1 cellular context compared by ENCODE assay signal in genomic region chr16:29273298-29273907, GRCh38.
A peak's percentile ranks its signal among the peaks of the same experiment; 100 is the strongest.
TF ChIP-seq lines count a peak whose summit lies in the region.

No MANE protein-coding gene starts in this region.

TF ChIP-seq in GM12878, 131 proteins besides CTCF, POLR2A, EP300 and RAD21 (continued from another document):
- TF ChIP-seq, protein P1, sequence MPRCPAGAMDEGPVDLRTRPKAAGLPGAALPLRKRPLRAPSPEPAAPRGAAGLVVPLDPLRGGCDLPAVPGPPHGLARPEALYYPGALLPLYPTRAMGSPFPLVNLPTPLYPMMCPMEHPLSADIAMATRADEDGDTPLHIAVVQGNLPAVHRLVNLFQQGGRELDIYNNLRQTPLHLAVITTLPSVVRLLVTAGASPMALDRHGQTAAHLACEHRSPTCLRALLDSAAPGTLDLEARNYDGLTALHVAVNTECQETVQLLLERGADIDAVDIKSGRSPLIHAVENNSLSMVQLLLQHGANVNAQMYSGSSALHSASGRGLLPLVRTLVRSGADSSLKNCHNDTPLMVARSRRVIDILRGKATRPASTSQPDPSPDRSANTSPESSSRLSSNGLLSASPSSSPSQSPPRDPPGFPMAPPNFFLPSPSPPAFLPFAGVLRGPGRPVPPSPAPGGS (IDR thresholded peaks at IDR 0.05; ENCODE audit: borderline replicate concordance, insufficient read depth, low read depth, low read length, poor library complexity, severe bottlenecking): peak; percentile 72
- TF ChIP-seq, protein P2, sequence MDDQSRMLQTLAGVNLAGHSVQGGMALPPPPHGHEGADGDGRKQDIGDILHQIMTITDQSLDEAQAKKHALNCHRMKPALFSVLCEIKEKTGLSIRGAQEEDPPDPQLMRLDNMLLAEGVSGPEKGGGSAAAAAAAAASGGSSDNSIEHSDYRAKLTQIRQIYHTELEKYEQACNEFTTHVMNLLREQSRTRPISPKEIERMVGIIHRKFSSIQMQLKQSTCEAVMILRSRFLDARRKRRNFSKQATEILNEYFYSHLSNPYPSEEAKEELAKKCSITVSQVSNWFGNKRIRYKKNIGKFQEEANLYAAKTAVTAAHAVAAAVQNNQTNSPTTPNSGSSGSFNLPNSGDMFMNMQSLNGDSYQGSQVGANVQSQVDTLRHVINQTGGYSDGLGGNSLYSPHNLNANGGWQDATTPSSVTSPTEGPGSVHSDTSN (IDR thresholded peaks at IDR 0.05; ENCODE audit: insufficient replicate concordance, low read depth, low read length): peak; percentile 21
